In the genomic region with DNA sequence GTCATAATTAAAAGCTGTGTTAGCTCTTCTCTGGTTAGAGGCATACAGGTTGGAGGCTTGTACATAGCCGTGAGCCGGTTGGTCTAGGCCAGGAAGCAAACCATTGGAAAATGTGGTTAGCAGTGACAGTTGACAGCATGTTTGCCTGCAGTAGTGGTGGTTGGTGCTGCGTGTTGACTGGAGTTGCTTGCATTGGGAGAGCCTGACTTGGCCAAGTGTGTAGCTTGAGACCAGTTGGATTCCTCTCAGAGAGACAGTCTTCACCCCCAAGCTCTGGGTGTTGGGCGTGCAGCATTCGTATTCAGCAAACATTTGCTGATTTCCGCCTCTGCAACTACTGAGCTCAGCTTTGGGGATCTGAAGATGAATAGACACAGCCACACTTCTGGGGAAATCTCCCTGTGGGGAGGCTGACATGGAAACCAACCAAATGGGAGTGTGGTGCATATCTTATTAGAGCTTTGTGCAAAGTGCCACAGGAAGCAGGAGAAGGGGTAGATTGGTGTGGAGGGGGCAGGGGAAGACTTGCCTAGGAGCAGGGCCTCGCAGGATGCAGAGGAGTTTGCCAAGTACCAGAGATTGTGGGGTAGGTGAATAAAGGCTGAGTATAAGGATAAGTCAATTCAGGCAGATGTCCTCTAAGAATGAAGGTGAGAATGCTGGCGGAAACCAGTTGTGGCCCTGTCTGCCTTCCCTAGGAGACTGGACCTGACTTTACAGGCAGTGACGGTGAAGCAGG, we compare ENCODE assay signal across 25 cellular contexts.
DNase-seq lines count a peak whose midpoint lies in the region; ATAC-seq and TF ChIP-seq lines count a peak whose summit lies in the region.
"Had no signal": no experiment of that assay in that cellular context is flagged by ENCODE, and none has a peak within 500 bp of the region (broad histone marks: within the 10 kb centered on the region; RNA-seq: fewer than 3 reads in every experiment).

No MANE protein-coding gene starts in this region.

- H3K4me1 ChIP-seq in heart left ventricle (peaks cover 3 to 98% (median 73%) of the 10 kb centered on the region in 12 donors), endodermal cell (ENCODE audit: control insufficient read depth, insufficient read depth, low read length) (peaks cover 22% of the 10 kb centered on the region), thoracic aorta (ENCODE audit: control insufficient read depth in 1 of 2, low read depth in 2 of 2) (peaks cover 55 to 97% of the 10 kb centered on the region in 2 donors)

- H3K9ac ChIP-seq in endodermal cell (ENCODE audit: extremely low read depth, low read length, poor library complexity, severe bottlenecking), result no peak overlapping the region

- H3K4me3 Mint-ChIP-seq in endodermal cell, result no peak overlapping the region
- H3K4me3 Mint-ChIP-seq in activated T-helper 1 cell treated with anti-CD3 and anti-CD28 coated beads, Interleukin-12 subunit alpha, Interleukin-12 subunit beta, Interleukin-2, Interleukin-4 antibody, amounts not matched to agents 30 ng/mL and 10 ng/mL and 1 ng/mL, durations not matched to agents 14 hours and 24 hours and 36 hours, result no peak overlapping the region
- H3K4me3 Mint-ChIP-seq: activated CD4-positive, alpha-beta memory T cell treated with anti-CD3 and anti-CD28 coated beads, Interleukin-2, amount 10 ng/mL, durations not matched to agents 7 days and 5 days; activated T-cell treated with anti-CD3 and anti-CD28 coated beads, Interleukin-2, amount 50 U/mL, for 24 hours; CD4-positive, CD25-positive, alpha-beta regulatory T cell; IgD-negative memory B cell; T-helper 1 cell treated with Interleukin-12 subunit alpha and Interleukin-12 subunit beta and Interleukin-4 antibody, amounts not matched to agents 30 μg/mL and 1 μg/mL, for 36 hours had no signal

- H3K36me3 ChIP-seq in heart left ventricle (no peaks in the 10 kb centered on the region), endodermal cell (ENCODE audit: control insufficient read depth, insufficient read depth, low read length) (no peaks in the 10 kb centered on the region), thoracic aorta (no peaks in the 10 kb centered on the region)

- TF ChIP-seq POLR2A in heart left ventricle (IDR thresholded peaks at IDR 0.05), result no peak

- TF ChIP-seq CTCF in heart left ventricle (IDR thresholded peaks at IDR 0.05) (no peak), HL-60 (IDR thresholded peaks at IDR 0.05; ENCODE audit: insufficient read depth, low read length) (no peak), endodermal cell (conservative IDR thresholded peaks at IDR 0.05) (no peak), thoracic aorta (IDR thresholded peaks at IDR 0.05) (no peak)

- H3K27ac ChIP-seq in heart left ventricle (peak overlapping the region; percentile 41 to 95 (median 90)), HL-60 (replicated peaks) (peak overlapping the region; percentile 57), endodermal cell (ENCODE audit: low read depth, low read length) (no peak overlapping the region), thoracic aorta (peak overlapping the region; percentile 12 to 92)

- no peaks in the 10 kb centered on the region for H3K9me3 ChIP-seq in heart left ventricle
- H3K9me3 ChIP-seq in endodermal cell (ENCODE audit: control insufficient read depth, low read length), result no peaks in the 10 kb centered on the region
- no peaks in the 10 kb centered on the region for H3K9me3 ChIP-seq in thoracic aorta

- no peaks in the 10 kb centered on the region for H3K27me3 Mint-ChIP-seq in endodermal cell (ENCODE audit: insufficient read depth)
- H3K27me3 Mint-ChIP-seq in activated T-helper 1 cell treated with anti-CD3 and anti-CD28 coated beads, Interleukin-12 subunit alpha, Interleukin-12 subunit beta, Interleukin-2, Interleukin-4 antibody, amounts not matched to agents 30 ng/mL and 10 ng/mL and 1 ng/mL, durations not matched to agents 14 hours and 24 hours and 36 hours (ENCODE audit: insufficient read depth), result no peaks in the 10 kb centered on the region
- H3K27me3 Mint-ChIP-seq: activated CD4-positive, alpha-beta memory T cell treated with anti-CD3 and anti-CD28 coated beads, Interleukin-2, amount 10 ng/mL, durations not matched to agents 7 days and 5 days; activated T-cell treated with anti-CD3 and anti-CD28 coated beads, Interleukin-2, amount 50 U/mL, for 24 hours; CD4-positive, CD25-positive, alpha-beta regulatory T cell had no signal

- no peak overlapping the region for H3K27ac Mint-ChIP-seq in endodermal cell
- H3K27ac Mint-ChIP-seq in activated T-helper 1 cell treated with anti-CD3 and anti-CD28 coated beads, Interleukin-12 subunit alpha, Interleukin-12 subunit beta, Interleukin-2, Interleukin-4 antibody, amounts not matched to agents 30 ng/mL and 10 ng/mL and 1 ng/mL, durations not matched to agents 14 hours and 24 hours and 36 hours, result no peak overlapping the region
- H3K27ac Mint-ChIP-seq: activated CD4-positive, alpha-beta memory T cell treated with anti-CD3 and anti-CD28 coated beads, Interleukin-2, amount 10 ng/mL, durations not matched to agents 7 days and 5 days; activated T-cell treated with anti-CD3 and anti-CD28 coated beads, Interleukin-2, amount 50 U/mL, for 24 hours; CD4-positive, CD25-positive, alpha-beta regulatory T cell; IgD-negative memory B cell; T-helper 1 cell treated with Interleukin-12 subunit alpha and Interleukin-12 subunit beta and Interleukin-4 antibody, amounts not matched to agents 30 μg/mL and 1 μg/mL, for 36 hours had no signal

- H3K9me3 Mint-ChIP-seq in endodermal cell, result no peaks in the 10 kb centered on the region
- no peaks in the 10 kb centered on the region for H3K9me3 Mint-ChIP-seq in activated T-helper 1 cell treated with anti-CD3 and anti-CD28 coated beads, Interleukin-12 subunit alpha, Interleukin-12 subunit beta, Interleukin-2, Interleukin-4 antibody, amounts not matched to agents 30 ng/mL and 10 ng/mL and 1 ng/mL, durations not matched to agents 14 hours and 24 hours and 36 hours
- H3K9me3 Mint-ChIP-seq: activated CD4-positive, alpha-beta memory T cell treated with anti-CD3 and anti-CD28 coated beads, Interleukin-2, amount 10 ng/mL, durations not matched to agents 7 days and 5 days; activated T-cell treated with anti-CD3 and anti-CD28 coated beads, Interleukin-2, amount 50 U/mL, for 24 hours; CD4-positive, CD25-positive, alpha-beta regulatory T cell; IgD-negative memory B cell; T-helper 1 cell treated with Interleukin-12 subunit alpha and Interleukin-12 subunit beta and Interleukin-4 antibody, amounts not matched to agents 30 μg/mL and 1 μg/mL, for 36 hours had no signal

- no peaks in the 10 kb centered on the region for H3K36me3 Mint-ChIP-seq in endodermal cell (ENCODE audit: low read depth)
- no peaks in the 10 kb centered on the region for H3K36me3 Mint-ChIP-seq in activated T-helper 1 cell treated with anti-CD3 and anti-CD28 coated beads, Interleukin-12 subunit alpha, Interleukin-12 subunit beta, Interleukin-2, Interleukin-4 antibody, amounts not matched to agents 30 ng/mL and 10 ng/mL and 1 ng/mL, durations not matched to agents 14 hours and 24 hours and 36 hours (ENCODE audit: low read depth)
- H3K36me3 Mint-ChIP-seq: CD4-positive, CD25-positive, alpha-beta regulatory T cell; IgD-negative memory B cell had no signal

- ATAC-seq in heart left ventricle, result no peak
- ATAC-seq in thoracic aorta (ENCODE audit: insufficient number of reproducible peaks, low FRiP score, low read depth), result no peak
- no peak for ATAC-seq in GM19328 (IDR thresholded peaks at IDR 0.05; ENCODE audit: unreplicated experiment)
- ATAC-seq: GM12878 had no signal

- H3K4me3 ChIP-seq in heart left ventricle (no peak overlapping the region), HL-60 (replicated peaks; ENCODE audit: insufficient read depth, low read length) (no peak overlapping the region), endodermal cell (ENCODE audit: low read length) (no peak overlapping the region), thoracic aorta (no peak overlapping the region)
- H3K4me3 ChIP-seq: coronary artery, GM12878 had no signal

- peaks cover 65% of the 10 kb centered on the region for H3K4me1 Mint-ChIP-seq in endodermal cell
- peaks cover 11% of the 10 kb centered on the region for H3K4me1 Mint-ChIP-seq in activated T-helper 1 cell treated with anti-CD3 and anti-CD28 coated beads, Interleukin-12 subunit alpha, Interleukin-12 subunit beta, Interleukin-2, Interleukin-4 antibody, amounts not matched to agents 30 ng/mL and 10 ng/mL and 1 ng/mL, durations not matched to agents 14 hours and 24 hours and 36 hours (ENCODE audit: low read depth)

- WGBS in heart left ventricle, 4 donors, result 89 to 97% (median 94%) methylated on average over 9 of the region's 9 CpGs
- 92 to 94% methylated on average over 9 of the region's 9 CpGs for WGBS in endodermal cell (ENCODE audit: insufficient coverage in 1 of 2, insufficient read length in 1 of 2), 2 experiments

- DNase-seq in heart left ventricle (no peak), cardiac septum (ENCODE audit: low spot score) (no peak), HL-60 (ENCODE audit: low read depth in 1 of 2, low spot score in 1 of 2) (peak in 1 of 2 experiments; percentile 62), endodermal cell (peak; percentile 42), thoracic aorta (ENCODE audit: low spot score) (no peak), mesenteric fat pad (ENCODE audit: low spot score) (no peak)
- DNase-seq in activated T-helper 1 cell treated with anti-CD3 and anti-CD28 coated beads, Interleukin-12 subunit alpha, Interleukin-12 subunit beta, Interleukin-2, Interleukin-4 antibody, amounts not matched to agents 30 ng/mL and 10 ng/mL and 1 ng/mL, durations not matched to agents 14 hours and 24 hours and 36 hours (ENCODE audit: low spot score), result no peak
- DNase-seq: activated CD4-positive, alpha-beta memory T cell treated with anti-CD3 and anti-CD28 coated beads, Interleukin-2, amount 10 ng/mL, durations not matched to agents 7 days and 5 days; activated naive CD4-positive, alpha-beta T cell treated with anti-CD3 and anti-CD28 coated beads, Interleukin-2, amount 50 U/mL, for 16 hours; activated T-cell treated with anti-CD3 and anti-CD28 coated beads, Interleukin-2, amount 50 U/mL, for 24 hours; CD4-positive, CD25-positive, alpha-beta regulatory T cell; DMS 273 treated with DMSO at 0.1 percent for 48 hours; glutamatergic neuron; MV-4-11; NCI-H187 treated with DMSO at 0.1 percent for 48 hours; NCI-H2227 treated with DMSO at 0.1 percent for 48 hours; NCI-H82; stimulated activated CD4-positive, alpha-beta T cell treated with anti-CD3 and anti-CD28 coated beads, Interleukin-12 subunit alpha, Interleukin-12 subunit beta, amount 100 ng/mL, for 4 hours; stimulated activated CD8-positive, alpha-beta memory T cell treated with anti-CD3 and anti-CD28 coated beads, Interleukin-4, amount 100 ng/mL, for 48 hours; substantia nigra had no signal

- H3K27me3 ChIP-seq in heart left ventricle (no peaks in the 10 kb centered on the region), HL-60 (ENCODE audit: insufficient read depth, poor library complexity, severe bottlenecking) (no peaks in the 10 kb centered on the region), endodermal cell (ENCODE audit: control insufficient read depth, insufficient read depth, low read length, poor library complexity, severe bottlenecking) (no peaks in the 10 kb centered on the region), thoracic aorta (replicated peaks; ENCODE audit: insufficient read depth) (no peaks in the 10 kb centered on the region)

- intact Hi-C loops in heart left ventricle (cut with DNase I), result loop anchor here in 2 of 10 donors (5.0 to 10.0 kb wide), 2 partner anchors 77 to 80 kb away; no protein-coding TSS in a partner anchor
- intact Hi-C loops in cardiac septum (cut with DNase I), result no loop called here
- intact Hi-C loops in activated T-helper 1 cell treated with anti-CD3 and anti-CD28 coated beads, Interleukin-12 subunit alpha, Interleukin-12 subunit beta, Interleukin-2, Interleukin-4 antibody, amounts not matched to agents 30 ng/mL and 10 ng/mL and 1 ng/mL, durations not matched to agents 14 hours and 24 hours and 36 hours (cut with micrococcal nuclease), result loop anchor here (5.0 kb wide), 1 partner anchor 35 kb away; no protein-coding TSS in a partner anchor
